Comparison of ENCODE assay signal across 1 cellular context in the genomic region with DNA sequence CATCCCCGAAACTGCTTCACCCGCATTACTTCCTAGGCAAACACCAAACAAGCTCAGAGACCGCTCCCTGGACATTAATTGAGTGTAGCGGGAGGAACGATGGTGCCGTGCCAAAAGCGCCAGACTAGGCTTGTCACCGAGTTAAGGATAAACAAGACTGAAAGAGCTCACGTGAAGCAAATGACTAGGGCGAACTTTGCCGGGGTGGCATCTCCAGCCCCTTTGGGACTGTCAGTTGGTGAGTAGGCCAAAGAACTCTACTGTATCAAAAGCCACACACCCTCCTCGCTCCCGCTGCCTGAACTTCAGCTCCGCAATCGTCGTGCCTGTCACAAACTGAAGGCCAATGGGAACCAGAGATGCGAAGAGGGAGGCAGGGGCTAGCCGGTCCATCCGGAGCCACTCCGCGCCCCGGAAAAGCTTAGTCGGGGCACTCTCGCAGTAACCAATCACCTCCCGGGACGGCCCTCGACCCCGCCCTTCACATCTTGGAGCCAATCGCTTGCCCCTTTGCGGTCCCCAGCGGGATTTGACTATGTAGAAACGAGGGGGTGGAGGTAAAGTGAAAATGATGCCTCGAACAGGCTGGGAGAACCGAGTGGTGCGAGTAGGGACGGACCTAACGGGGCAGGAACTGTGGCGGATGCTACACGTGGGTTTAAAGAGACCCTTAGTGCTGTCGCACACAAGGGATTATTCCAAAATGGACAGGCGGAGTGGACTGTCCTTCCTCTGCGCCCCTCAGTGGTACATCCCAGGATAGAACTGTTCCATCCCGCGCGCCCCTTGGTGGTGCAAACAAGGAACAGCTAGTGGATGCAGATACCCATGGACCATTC.
TF ChIP-seq lines count a peak whose summit lies in the region.

No MANE protein-coding gene starts in this region.

TF ChIP-seq in HEK293, 187 proteins besides CTCF, POLR2A, EP300 and RAD21 (continued from another document and continues in another):
- TF ChIP-seq BCL11A (tag by site-specific recombination; IDR thresholded peaks at IDR 0.05; ENCODE audit: low read depth) (no peak), ZNF501 (tag by site-specific recombination; IDR thresholded peaks at IDR 0.05) (0 out of 2 replicates have a peak, but pooled peaks have one; percentile 42), FEZF1 (tag by site-specific recombination; IDR thresholded peaks at IDR 0.05) (peak; percentile 65; the same call in 1 of the 2 replicates), ZNF2 (tag by site-specific recombination; IDR thresholded peaks at IDR 0.05) (peak; percentile 70), TRIM28 (IDR thresholded peaks at IDR 0.05; ENCODE audit: borderline replicate concordance, low read length) (peak; percentile 47; the same call in 1 of the 2 replicates), PRDM1 (tag by site-specific recombination; IDR thresholded peaks at IDR 0.05) (peak; percentile 31; the same call in 1 of the 2 replicates), ZNF785 (tag by site-specific recombination; IDR thresholded peaks at IDR 0.05) (no peak), ZNF155 (tag by site-specific recombination; IDR thresholded peaks at IDR 0.05) (no peak), ZIC2 (tag by site-specific recombination; IDR thresholded peaks at IDR 0.05) (0 out of 2 replicates have a peak, but pooled peaks have one; percentile 15), ZXDB (tag by site-specific recombination; IDR thresholded peaks at IDR 0.05) (peak; percentile 77), ZNF140 (tag by site-specific recombination; IDR thresholded peaks at IDR 0.05) (no peak), ZNF660 (tag by site-specific recombination; IDR thresholded peaks at IDR 0.05) (0 out of 2 replicates have a peak, but pooled peaks have one; percentile 8), ZNF571 (tag by site-specific recombination; IDR thresholded peaks at IDR 0.05) (no peak), ZNF473 (tag by site-specific recombination; IDR thresholded peaks at IDR 0.05) (no peak), ZEB2 (tag by site-specific recombination; IDR thresholded peaks at IDR 0.05) (no peak), GLI4 (tag by site-specific recombination; IDR thresholded peaks at IDR 0.05) (no peak), ZNF23 (tag by site-specific recombination; IDR thresholded peaks at IDR 0.05; ENCODE audit: borderline replicate concordance) (no peak), ZNF239 (tag by site-specific recombination; IDR thresholded peaks at IDR 0.05) (no peak), KLF16 (tag by site-specific recombination; IDR thresholded peaks at IDR 0.05) (0 out of 2 replicates have a peak, but pooled peaks have one; percentile 19)
- TF ChIP-seq, protein P1, sequence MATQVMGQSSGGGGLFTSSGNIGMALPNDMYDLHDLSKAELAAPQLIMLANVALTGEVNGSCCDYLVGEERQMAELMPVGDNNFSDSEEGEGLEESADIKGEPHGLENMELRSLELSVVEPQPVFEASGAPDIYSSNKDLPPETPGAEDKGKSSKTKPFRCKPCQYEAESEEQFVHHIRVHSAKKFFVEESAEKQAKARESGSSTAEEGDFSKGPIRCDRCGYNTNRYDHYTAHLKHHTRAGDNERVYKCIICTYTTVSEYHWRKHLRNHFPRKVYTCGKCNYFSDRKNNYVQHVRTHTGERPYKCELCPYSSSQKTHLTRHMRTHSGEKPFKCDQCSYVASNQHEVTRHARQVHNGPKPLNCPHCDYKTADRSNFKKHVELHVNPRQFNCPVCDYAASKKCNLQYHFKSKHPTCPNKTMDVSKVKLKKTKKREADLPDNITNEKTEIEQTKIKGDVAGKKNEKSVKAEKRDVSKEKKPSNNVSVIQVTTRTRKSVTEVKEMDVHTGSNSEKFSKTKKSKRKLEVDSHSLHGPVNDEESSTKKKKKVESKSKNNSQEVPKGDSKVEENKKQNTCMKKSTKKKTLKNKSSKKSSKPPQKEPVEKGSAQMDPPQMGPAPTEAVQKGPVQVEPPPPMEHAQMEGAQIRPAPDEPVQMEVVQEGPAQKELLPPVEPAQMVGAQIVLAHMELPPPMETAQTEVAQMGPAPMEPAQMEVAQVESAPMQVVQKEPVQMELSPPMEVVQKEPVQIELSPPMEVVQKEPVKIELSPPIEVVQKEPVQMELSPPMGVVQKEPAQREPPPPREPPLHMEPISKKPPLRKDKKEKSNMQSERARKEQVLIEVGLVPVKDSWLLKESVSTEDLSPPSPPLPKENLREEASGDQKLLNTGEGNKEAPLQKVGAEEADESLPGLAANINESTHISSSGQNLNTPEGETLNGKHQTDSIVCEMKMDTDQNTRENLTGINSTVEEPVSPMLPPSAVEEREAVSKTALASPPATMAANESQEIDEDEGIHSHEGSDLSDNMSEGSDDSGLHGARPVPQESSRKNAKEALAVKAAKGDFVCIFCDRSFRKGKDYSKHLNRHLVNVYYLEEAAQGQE (tag by site-specific recombination; IDR thresholded peaks at IDR 0.05) = 0 out of 2 replicates have a peak, but pooled peaks have one; percentile 27
- TF ChIP-seq, protein P2, sequence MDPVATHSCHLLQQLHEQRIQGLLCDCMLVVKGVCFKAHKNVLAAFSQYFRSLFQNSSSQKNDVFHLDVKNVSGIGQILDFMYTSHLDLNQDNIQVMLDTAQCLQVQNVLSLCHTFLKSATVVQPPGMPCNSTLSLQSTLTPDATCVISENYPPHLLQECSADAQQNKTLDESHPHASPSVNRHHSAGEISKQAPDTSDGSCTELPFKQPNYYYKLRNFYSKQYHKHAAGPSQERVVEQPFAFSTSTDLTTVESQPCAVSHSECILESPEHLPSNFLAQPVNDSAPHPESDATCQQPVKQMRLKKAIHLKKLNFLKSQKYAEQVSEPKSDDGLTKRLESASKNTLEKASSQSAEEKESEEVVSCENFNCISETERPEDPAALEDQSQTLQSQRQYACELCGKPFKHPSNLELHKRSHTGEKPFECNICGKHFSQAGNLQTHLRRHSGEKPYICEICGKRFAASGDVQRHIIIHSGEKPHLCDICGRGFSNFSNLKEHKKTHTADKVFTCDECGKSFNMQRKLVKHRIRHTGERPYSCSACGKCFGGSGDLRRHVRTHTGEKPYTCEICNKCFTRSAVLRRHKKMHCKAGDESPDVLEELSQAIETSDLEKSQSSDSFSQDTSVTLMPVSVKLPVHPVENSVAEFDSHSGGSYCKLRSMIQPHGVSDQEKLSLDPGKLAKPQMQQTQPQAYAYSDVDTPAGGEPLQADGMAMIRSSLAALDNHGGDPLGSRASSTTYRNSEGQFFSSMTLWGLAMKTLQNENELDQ (tag by site-specific recombination; IDR thresholded peaks at IDR 0.05; ENCODE audit: low read depth) = no peak
- TF ChIP-seq, protein P3, sequence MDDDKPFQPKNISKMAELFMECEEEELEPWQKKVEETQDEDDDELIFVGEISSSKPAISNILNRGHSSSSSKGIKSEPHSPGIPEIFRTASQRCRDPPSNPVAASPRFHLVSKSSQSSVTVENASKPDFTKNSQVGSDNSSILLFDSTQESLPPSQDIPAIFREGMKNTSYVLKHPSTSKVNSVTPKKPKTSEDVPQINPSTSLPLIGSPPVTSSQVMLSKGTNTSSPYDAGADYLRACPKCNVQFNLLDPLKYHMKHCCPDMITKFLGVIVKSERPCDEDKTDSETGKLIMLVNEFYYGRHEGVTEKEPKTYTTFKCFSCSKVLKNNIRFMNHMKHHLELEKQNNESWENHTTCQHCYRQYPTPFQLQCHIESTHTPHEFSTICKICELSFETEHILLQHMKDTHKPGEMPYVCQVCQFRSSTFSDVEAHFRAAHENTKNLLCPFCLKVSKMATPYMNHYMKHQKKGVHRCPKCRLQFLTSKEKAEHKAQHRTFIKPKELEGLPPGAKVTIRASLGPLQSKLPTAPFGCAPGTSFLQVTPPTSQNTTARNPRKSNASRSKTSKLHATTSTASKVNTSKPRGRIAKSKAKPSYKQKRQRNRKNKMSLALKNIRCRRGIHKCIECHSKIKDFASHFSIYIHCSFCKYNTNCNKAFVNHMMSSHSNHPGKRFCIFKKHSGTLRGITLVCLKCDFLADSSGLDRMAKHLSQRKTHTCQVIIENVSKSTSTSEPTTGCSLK (tag by site-specific recombination; IDR thresholded peaks at IDR 0.05) = no peak
- TF ChIP-seq, protein P4, sequence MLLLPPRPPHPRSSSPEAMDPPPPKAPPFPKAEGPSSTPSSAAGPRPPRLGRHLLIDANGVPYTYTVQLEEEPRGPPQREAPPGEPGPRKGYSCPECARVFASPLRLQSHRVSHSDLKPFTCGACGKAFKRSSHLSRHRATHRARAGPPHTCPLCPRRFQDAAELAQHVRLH (tag by site-specific recombination; IDR thresholded peaks at IDR 0.05) = peak; percentile 79
- TF ChIP-seq, protein P5, sequence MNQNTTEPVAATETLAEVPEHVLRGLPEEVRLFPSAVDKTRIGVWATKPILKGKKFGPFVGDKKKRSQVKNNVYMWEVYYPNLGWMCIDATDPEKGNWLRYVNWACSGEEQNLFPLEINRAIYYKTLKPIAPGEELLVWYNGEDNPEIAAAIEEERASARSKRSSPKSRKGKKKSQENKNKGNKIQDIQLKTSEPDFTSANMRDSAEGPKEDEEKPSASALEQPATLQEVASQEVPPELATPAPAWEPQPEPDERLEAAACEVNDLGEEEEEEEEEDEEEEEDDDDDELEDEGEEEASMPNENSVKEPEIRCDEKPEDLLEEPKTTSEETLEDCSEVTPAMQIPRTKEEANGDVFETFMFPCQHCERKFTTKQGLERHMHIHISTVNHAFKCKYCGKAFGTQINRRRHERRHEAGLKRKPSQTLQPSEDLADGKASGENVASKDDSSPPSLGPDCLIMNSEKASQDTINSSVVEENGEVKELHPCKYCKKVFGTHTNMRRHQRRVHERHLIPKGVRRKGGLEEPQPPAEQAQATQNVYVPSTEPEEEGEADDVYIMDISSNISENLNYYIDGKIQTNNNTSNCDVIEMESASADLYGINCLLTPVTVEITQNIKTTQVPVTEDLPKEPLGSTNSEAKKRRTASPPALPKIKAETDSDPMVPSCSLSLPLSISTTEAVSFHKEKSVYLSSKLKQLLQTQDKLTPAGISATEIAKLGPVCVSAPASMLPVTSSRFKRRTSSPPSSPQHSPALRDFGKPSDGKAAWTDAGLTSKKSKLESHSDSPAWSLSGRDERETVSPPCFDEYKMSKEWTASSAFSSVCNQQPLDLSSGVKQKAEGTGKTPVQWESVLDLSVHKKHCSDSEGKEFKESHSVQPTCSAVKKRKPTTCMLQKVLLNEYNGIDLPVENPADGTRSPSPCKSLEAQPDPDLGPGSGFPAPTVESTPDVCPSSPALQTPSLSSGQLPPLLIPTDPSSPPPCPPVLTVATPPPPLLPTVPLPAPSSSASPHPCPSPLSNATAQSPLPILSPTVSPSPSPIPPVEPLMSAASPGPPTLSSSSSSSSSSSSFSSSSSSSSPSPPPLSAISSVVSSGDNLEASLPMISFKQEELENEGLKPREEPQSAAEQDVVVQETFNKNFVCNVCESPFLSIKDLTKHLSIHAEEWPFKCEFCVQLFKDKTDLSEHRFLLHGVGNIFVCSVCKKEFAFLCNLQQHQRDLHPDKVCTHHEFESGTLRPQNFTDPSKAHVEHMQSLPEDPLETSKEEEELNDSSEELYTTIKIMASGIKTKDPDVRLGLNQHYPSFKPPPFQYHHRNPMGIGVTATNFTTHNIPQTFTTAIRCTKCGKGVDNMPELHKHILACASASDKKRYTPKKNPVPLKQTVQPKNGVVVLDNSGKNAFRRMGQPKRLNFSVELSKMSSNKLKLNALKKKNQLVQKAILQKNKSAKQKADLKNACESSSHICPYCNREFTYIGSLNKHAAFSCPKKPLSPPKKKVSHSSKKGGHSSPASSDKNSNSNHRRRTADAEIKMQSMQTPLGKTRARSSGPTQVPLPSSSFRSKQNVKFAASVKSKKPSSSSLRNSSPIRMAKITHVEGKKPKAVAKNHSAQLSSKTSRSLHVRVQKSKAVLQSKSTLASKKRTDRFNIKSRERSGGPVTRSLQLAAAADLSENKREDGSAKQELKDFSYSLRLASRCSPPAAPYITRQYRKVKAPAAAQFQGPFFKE (tag by site-specific recombination; IDR thresholded peaks at IDR 0.05; ENCODE audit: borderline replicate concordance) = no peak
- TF ChIP-seq, protein P6, sequence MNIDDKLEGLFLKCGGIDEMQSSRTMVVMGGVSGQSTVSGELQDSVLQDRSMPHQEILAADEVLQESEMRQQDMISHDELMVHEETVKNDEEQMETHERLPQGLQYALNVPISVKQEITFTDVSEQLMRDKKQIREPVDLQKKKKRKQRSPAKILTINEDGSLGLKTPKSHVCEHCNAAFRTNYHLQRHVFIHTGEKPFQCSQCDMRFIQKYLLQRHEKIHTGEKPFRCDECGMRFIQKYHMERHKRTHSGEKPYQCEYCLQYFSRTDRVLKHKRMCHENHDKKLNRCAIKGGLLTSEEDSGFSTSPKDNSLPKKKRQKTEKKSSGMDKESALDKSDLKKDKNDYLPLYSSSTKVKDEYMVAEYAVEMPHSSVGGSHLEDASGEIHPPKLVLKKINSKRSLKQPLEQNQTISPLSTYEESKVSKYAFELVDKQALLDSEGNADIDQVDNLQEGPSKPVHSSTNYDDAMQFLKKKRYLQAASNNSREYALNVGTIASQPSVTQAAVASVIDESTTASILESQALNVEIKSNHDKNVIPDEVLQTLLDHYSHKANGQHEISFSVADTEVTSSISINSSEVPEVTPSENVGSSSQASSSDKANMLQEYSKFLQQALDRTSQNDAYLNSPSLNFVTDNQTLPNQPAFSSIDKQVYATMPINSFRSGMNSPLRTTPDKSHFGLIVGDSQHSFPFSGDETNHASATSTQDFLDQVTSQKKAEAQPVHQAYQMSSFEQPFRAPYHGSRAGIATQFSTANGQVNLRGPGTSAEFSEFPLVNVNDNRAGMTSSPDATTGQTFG (tag by site-specific recombination; IDR thresholded peaks at IDR 0.05; ENCODE audit: borderline replicate concordance) = no peak
- TF ChIP-seq, protein P7, sequence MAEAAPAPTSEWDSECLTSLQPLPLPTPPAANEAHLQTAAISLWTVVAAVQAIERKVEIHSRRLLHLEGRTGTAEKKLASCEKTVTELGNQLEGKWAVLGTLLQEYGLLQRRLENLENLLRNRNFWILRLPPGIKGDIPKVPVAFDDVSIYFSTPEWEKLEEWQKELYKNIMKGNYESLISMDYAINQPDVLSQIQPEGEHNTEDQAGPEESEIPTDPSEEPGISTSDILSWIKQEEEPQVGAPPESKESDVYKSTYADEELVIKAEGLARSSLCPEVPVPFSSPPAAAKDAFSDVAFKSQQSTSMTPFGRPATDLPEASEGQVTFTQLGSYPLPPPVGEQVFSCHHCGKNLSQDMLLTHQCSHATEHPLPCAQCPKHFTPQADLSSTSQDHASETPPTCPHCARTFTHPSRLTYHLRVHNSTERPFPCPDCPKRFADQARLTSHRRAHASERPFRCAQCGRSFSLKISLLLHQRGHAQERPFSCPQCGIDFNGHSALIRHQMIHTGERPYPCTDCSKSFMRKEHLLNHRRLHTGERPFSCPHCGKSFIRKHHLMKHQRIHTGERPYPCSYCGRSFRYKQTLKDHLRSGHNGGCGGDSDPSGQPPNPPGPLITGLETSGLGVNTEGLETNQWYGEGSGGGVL (tag by site-specific recombination; IDR thresholded peaks at IDR 0.05) = no peak
- TF ChIP-seq, protein P8, sequence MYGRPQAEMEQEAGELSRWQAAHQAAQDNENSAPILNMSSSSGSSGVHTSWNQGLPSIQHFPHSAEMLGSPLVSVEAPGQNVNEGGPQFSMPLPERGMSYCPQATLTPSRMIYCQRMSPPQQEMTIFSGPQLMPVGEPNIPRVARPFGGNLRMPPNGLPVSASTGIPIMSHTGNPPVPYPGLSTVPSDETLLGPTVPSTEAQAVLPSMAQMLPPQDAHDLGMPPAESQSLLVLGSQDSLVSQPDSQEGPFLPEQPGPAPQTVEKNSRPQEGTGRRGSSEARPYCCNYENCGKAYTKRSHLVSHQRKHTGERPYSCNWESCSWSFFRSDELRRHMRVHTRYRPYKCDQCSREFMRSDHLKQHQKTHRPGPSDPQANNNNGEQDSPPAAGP (tag by site-specific recombination; IDR thresholded peaks at IDR 0.05) = 0 out of 2 replicates have a peak, but pooled peaks have one; percentile 52
